In genomic region chr10:129758591-129759021, GRCh38 we compare ENCODE assay signal across 29 cellular contexts.
DNase-seq lines count a peak whose midpoint lies in the region; ATAC-seq, FAIRE-seq and TF ChIP-seq lines count a peak whose summit lies in the region.
"Had no signal": no experiment of that assay in that cellular context is flagged by ENCODE, and none has a peak within 500 bp of the region (broad histone marks: within the 10 kb centered on the region; RNA-seq: fewer than 3 reads in every experiment).

No MANE protein-coding gene starts in this region.

- TF ChIP-seq CTCF in kidney (IDR thresholded peaks at IDR 0.05; ENCODE audit: borderline replicate concordance, extremely low read depth, insufficient read depth) (no peak), spleen (IDR thresholded peaks at IDR 0.05 in 8 of 11, conservative IDR thresholded peaks at IDR 0.05 in 3 of 11) (no peak)

- no peak overlapping the region for H3K4me3 ChIP-seq in kidney (ENCODE audit: low read length in 2 of 2)
- H3K4me3 ChIP-seq in spleen: no peak overlapping the region

- ATAC-seq in HG03432 (IDR thresholded peaks at IDR 0.05; ENCODE audit: unreplicated experiment): no peak
- no peak for ATAC-seq in GM21786 (IDR thresholded peaks at IDR 0.05; ENCODE audit: unreplicated experiment)
- ATAC-seq: activated CD8-positive, alpha-beta T cell treated with anti-CD3 and anti-CD28 coated beads for 36 hours; activated naive CD4-positive, alpha-beta T cell treated with anti-CD3 and anti-CD28 coated beads, Interleukin-2, amount 50 U/mL, for 72 hours; esophagus mucosa; gastrocnemius medialis; naive thymus-derived CD4-positive, alpha-beta T cell; SK-N-SH treated with all-trans-retinoic acid at 6 μM for 48 hours had no signal

- peaks cover 0 to 4% of the 10 kb centered on the region in 2 donors for H3K9me3 ChIP-seq in kidney (ENCODE audit: control insufficient read depth in 1 of 2, low read length in 2 of 2)
- H3K9me3 ChIP-seq in spleen: peaks cover 0 to 13% (median 10%) of the 10 kb centered on the region in 8 donors
- H3K9me3 ChIP-seq: gastrocnemius medialis had no signal

- CTCF ChIA-PET in activated CD4-positive, alpha-beta T cell treated with anti-CD3 and anti-CD28 coated beads, Interleukin-2, amount 10 ng/mL, durations not matched to agents 7 days and 5 days (lab: Charles Lee): no interaction called here

- in situ Hi-C loops in G401 (cut with HindIII; ENCODE audit: low sequenced_read_pairs): no loop called here

- no peaks in the 10 kb centered on the region for H3K27me3 ChIP-seq in spleen (replicated peaks in 1 of 7)
- H3K27me3 ChIP-seq: gastrocnemius medialis had no signal

- peaks cover 0 to 4% of the 10 kb centered on the region in 2 donors for H3K36me3 ChIP-seq in kidney (ENCODE audit: control insufficient read depth in 1 of 2, insufficient read depth in 2 of 2, low read length in 2 of 2)
- H3K36me3 ChIP-seq in spleen: peaks cover 0 to 62% (median 25%) of the 10 kb centered on the region in 6 donors
- H3K36me3 ChIP-seq: gastrocnemius medialis, WERI-Rb-1 had no signal

- H3K4me3 Mint-ChIP-seq in activated CD4-positive, alpha-beta T cell treated with anti-CD3 and anti-CD28 coated beads, Interleukin-2, amount 10 ng/mL, durations not matched to agents 7 days and 5 days: no peak overlapping the region
- H3K4me3 Mint-ChIP-seq: activated CD8-positive, alpha-beta T cell treated with anti-CD3 and anti-CD28 coated beads for 36 hours; T-helper 2 cell treated with Interferon-gamma antibody and Interleukin-4, amounts not matched to agents 5 μg/mL and 100 μg/mL, for 36 hours had no signal

- H3K9me3 Mint-ChIP-seq in activated CD4-positive, alpha-beta T cell treated with anti-CD3 and anti-CD28 coated beads, Interleukin-2, amount 10 ng/mL, durations not matched to agents 7 days and 5 days: no peaks in the 10 kb centered on the region
- H3K9me3 Mint-ChIP-seq: activated CD8-positive, alpha-beta T cell treated with anti-CD3 and anti-CD28 coated beads for 36 hours had no signal

- peaks cover 12% of the 10 kb centered on the region for H3K4me1 Mint-ChIP-seq in activated CD4-positive, alpha-beta T cell treated with anti-CD3 and anti-CD28 coated beads, Interleukin-2, amount 10 ng/mL, durations not matched to agents 7 days and 5 days

- no peak overlapping the region for H3K27ac Mint-ChIP-seq in activated CD4-positive, alpha-beta T cell treated with anti-CD3 and anti-CD28 coated beads, Interleukin-2, amount 10 ng/mL, durations not matched to agents 7 days and 5 days
- H3K27ac Mint-ChIP-seq: activated CD8-positive, alpha-beta T cell treated with anti-CD3 and anti-CD28 coated beads for 36 hours; T-helper 2 cell treated with Interferon-gamma antibody and Interleukin-4, amounts not matched to agents 5 μg/mL and 100 μg/mL, for 36 hours had no signal

- FAIRE-seq in kidney (lab: Jason Lieb, UNC): no peak
- FAIRE-seq: astrocyte, HTR-8/SVneo, islet of Langerhans had no signal

- H3K27ac ChIP-seq in kidney (ENCODE audit: low read depth in 2 of 2, low read length in 2 of 2) (no peak overlapping the region), spleen (no peak overlapping the region)
- H3K27ac ChIP-seq: gastrocnemius medialis, KMS-11, WERI-Rb-1 had no signal

- no peaks in the 10 kb centered on the region for H3K27me3 Mint-ChIP-seq in activated CD4-positive, alpha-beta T cell treated with anti-CD3 and anti-CD28 coated beads, Interleukin-2, amount 10 ng/mL, durations not matched to agents 7 days and 5 days
- H3K27me3 Mint-ChIP-seq: activated CD8-positive, alpha-beta T cell treated with anti-CD3 and anti-CD28 coated beads for 36 hours; naive thymus-derived CD4-positive, alpha-beta T cell had no signal

- POLR2A ChIA-PET in activated CD4-positive, alpha-beta T cell treated with anti-CD3 and anti-CD28 coated beads, Interleukin-2, amount 10 ng/mL, durations not matched to agents 7 days and 5 days (lab: Charles Lee): no interaction called here

- no peak overlapping the region for H3K9ac ChIP-seq in kidney (ENCODE audit: low read length in 2 of 2)
- H3K9ac ChIP-seq: KMS-11 had no signal

- no peak for TF ChIP-seq POLR2A in spleen (IDR thresholded peaks at IDR 0.05)

- intact Hi-C loops in kidney (cut with DNase I) (no loop called here), spleen (cut with DNase I; ENCODE audit: low total_unique reads) (no loop called here)

- no peaks in the 10 kb centered on the region for H3K36me3 Mint-ChIP-seq in activated CD4-positive, alpha-beta T cell treated with anti-CD3 and anti-CD28 coated beads, Interleukin-2, amount 10 ng/mL, durations not matched to agents 7 days and 5 days (ENCODE audit: low read depth)

- 97 to 99% (median 97%) methylated on average over 13 to 14 of the region's 14 CpGs for WGBS in spleen, 5 donors

- H3K4me1 ChIP-seq in kidney (ENCODE audit: control insufficient read depth in 1 of 2, insufficient read depth in 1 of 2, low read depth in 1 of 2, low read length in 2 of 2) (peaks cover 0 to 3% of the 10 kb centered on the region in 2 donors), spleen (peaks cover 0 to 15% (median 0%) of the 10 kb centered on the region in 6 donors)

- peak; percentile 3 for DNase-seq in activated CD4-positive, alpha-beta T cell treated with anti-CD3 and anti-CD28 coated beads, Interleukin-2, amount 10 ng/mL, durations not matched to agents 7 days and 5 days
- no peak for DNase-seq in activated CD4-positive, alpha-beta T cell treated with anti-CD3 and anti-CD28 coated beads, Interleukin-2, amount 50 U/mL, for 4 hours
- DNase-seq in G401 (ENCODE audit: low spot score): peak; percentile 48
- DNase-seq in kidney: peak; percentile 68
- DNase-seq in spleen: peak; percentile 66
- DNase-seq in NCI-H2107 (lab: John Stamatoyannopoulos, UW): no peak
- DNase-seq: activated CD8-positive, alpha-beta T cell treated with anti-CD3 and anti-CD28 coated beads for 36 hours; activated T-cell treated with anti-CD3 and anti-CD28 coated beads, Interleukin-2, amount 50 U/mL, for 48 hours; AML-193; cerebellar nuclear complex; effector CD8-positive, alpha-beta T cell; gastrocnemius medialis; mesenchymal stem cell; MV-4-11; naive thymus-derived CD4-positive, alpha-beta T cell; NCI-H1694; NCI-H526; RPMI8226; WERI-Rb-1 had no signal

Comparison
In these comparisons a context has a peak if more than half of its experiments do, and no peak if none do; other contexts are left out.
1. DNase-seq: peak in activated CD4-positive, alpha-beta T cell treated with anti-CD3 and anti-CD28 coated beads, Interleukin-2, amount 10 ng/mL, durations not matched to agents 7 days and 5 days (single experiment), G401 (single experiment), kidney (single experiment) and spleen (single experiment); none in activated CD4-positive, alpha-beta T cell treated with anti-CD3 and anti-CD28 coated beads, Interleukin-2, amount 50 U/mL, for 4 hours (0 of 2) and NCI-H2107 (single experiment).